ENCODE assay signal across 26 cellular contexts in the genomic region with DNA sequence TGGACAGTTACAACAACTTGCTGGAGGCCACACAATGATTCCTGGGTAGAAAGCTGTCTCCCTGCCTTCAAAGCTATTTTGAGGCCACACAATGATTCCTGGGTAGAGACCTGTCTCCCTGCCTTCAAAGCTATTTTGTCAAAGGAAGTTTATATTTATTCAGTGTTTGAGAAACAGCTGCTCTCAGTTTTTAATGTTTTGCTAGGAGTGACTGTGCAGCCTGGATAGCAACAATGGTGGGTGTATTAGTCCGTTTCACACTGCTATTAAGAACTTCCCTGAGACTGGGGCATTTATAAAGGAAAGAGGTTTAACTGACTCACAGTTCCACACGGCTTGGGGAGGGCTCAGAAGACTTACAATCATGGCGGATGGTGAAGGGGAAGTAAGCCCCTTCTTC. TPM values are rescaled to one million over a fixed set of nuclear protein-coding genes. Genes with fewer than 3 reads are reported as not detected.
DNase-seq lines count a peak whose midpoint lies in the region; ATAC-seq, FAIRE-seq and TF ChIP-seq lines count a peak whose summit lies in the region.
"Had no signal": no experiment of that assay in that cellular context is flagged by ENCODE, and none has a peak within 500 bp of the region (broad histone marks: within the 10 kb centered on the region; RNA-seq: fewer than 3 reads in every experiment).

No MANE protein-coding gene starts in this region.

- H3K27me3 ChIP-seq in HepG2 (ENCODE audit: control insufficient read depth in 1 of 2, insufficient read depth in 2 of 2, low read length in 2 of 2) = no peaks in the 10 kb centered on the region; a peak in 1 of 5 replicates
- no peaks in the 10 kb centered on the region for H3K27me3 ChIP-seq in right lobe of liver
- H3K27me3 ChIP-seq: BLaER1, SJSA1 had no signal

- H3K9ac ChIP-seq in HepG2 (ENCODE audit: insufficient read depth, low read depth, low read length) = no peak overlapping the region
- H3K9ac ChIP-seq: BLaER1, GM23248 had no signal

- no peak overlapping the region for H3K4me2 ChIP-seq in HepG2 (ENCODE audit: low read depth, low read length)
- H3K4me2 ChIP-seq: BLaER1 had no signal

- H4K20me1 ChIP-seq in HepG2 (ENCODE audit: insufficient read depth, low read length) = no peaks in the 10 kb centered on the region
- H4K20me1 ChIP-seq: BLaER1 had no signal

- intact Hi-C loops in HepG2 (cut with micrococcal nuclease; ENCODE audit: unreplicated experiment) = no loop called here
- intact Hi-C loops in right lobe of liver (cut with DNase I) = loop anchor here (5.0 kb wide), 1 partner anchor 70 kb away; no protein-coding TSS in a partner anchor

- no peaks in the 10 kb centered on the region for H3K36me3 ChIP-seq in HepG2 (replicated peaks in 1 of 2; ENCODE audit: control insufficient read depth in 1 of 2, insufficient read depth in 2 of 2, low read length in 2 of 2)
- H3K36me3 ChIP-seq in right lobe of liver = no peaks in the 10 kb centered on the region
- H3K36me3 ChIP-seq: BLaER1 had no signal

- POLR2A ChIA-PET in HepG2 (lab: Yijun Ruan, JAX) = no interaction called here

- peaks cover 11% of the 10 kb centered on the region for H3K4me1 Mint-ChIP-seq in neural crest cell

- no peak for ATAC-seq in HepG2
- no peak for ATAC-seq in right lobe of liver
- no peak for ATAC-seq in GM18909 (IDR thresholded peaks at IDR 0.05; ENCODE audit: poor library complexity, unreplicated experiment)
- ATAC-seq: CD8-positive, alpha-beta T cell had no signal

- no peaks in the 10 kb centered on the region for H3K36me3 Mint-ChIP-seq in neural crest cell (ENCODE audit: low read depth)

- H3K9me3 ChIP-seq in HepG2 (ENCODE audit: low read length) (no peaks in the 10 kb centered on the region), right lobe of liver (no peaks in the 10 kb centered on the region)
- H3K9me3 ChIP-seq: BLaER1, Caco-2, SJSA1 had no signal

- TF ChIP-seq EP300 in HepG2 (IDR thresholded peaks at IDR 0.05; ENCODE audit: low read depth in 2 of 2, low read length in 2 of 2) (no peak), HepG2 (CRISPR knock-in tag; IDR thresholded peaks at IDR 0.05; ENCODE audit: borderline replicate concordance) (no peak)

- no peak for TF ChIP-seq CTCF in HepG2 (CRISPR knock-in tag; IDR thresholded peaks at IDR 0.05)
- TF ChIP-seq CTCF in right lobe of liver (IDR thresholded peaks at IDR 0.05) = no peak
- TF ChIP-seq CTCF in neural crest cell (conservative IDR thresholded peaks at IDR 0.05) = no peak

- no peak for FAIRE-seq in HepG2 (lab: Jason Lieb, UNC)
- FAIRE-seq in urothelium cell line (lab: Jason Lieb, UNC) = no peak

- H3K27ac ChIP-seq in HepG2 (ENCODE audit: extremely low read length, insufficient read depth, low read length) (no peak overlapping the region), right lobe of liver (no peak overlapping the region)
- H3K27ac ChIP-seq: BLaER1, GM23248, SJSA1 had no signal

- in situ Hi-C loops in HepG2 (cut with HindIII; ENCODE audit: extremely low pct_ligation_motif_present, low pct_unique_long_range_greater_than_20kb) = no loop called here

- H3K9me3 Mint-ChIP-seq in neural crest cell = peaks cover 2% of the 10 kb centered on the region
- H3K9me3 Mint-ChIP-seq: CD8-positive, alpha-beta T cell had no signal

- no peak overlapping the region for H3K27ac Mint-ChIP-seq in neural crest cell (ENCODE audit: unreplicated experiment)
- H3K27ac Mint-ChIP-seq: CD8-positive, alpha-beta T cell had no signal

- H3K79me2 ChIP-seq in HepG2 (ENCODE audit: insufficient read depth, low read length) = no peaks in the 10 kb centered on the region

- no peak overlapping the region for H2AFZ ChIP-seq in HepG2 (ENCODE audit: low read length)
- H2AFZ ChIP-seq: GM23248 had no signal

- 28% methylated on average over 3 of the region's 3 CpGs for WGBS in HepG2 (ENCODE audit: low lambda C conversion rate)
- 62% methylated on average over 3 of the region's 3 CpGs for WGBS in right lobe of liver (ENCODE audit: insufficient coverage, low coverage, low lambda C conversion rate, missing lambda C conversion rate)

- DNase-seq in HepG2 (ENCODE audit: low spot score) (no peak), right lobe of liver (no peak), dermis blood vessel endothelial cell (peak; percentile 14), neural crest cell (ENCODE audit: low read depth, low spot score) (no peak), AG08396 (ENCODE audit: low spot score) (no peak), urothelium cell line (ENCODE audit: low spot score) (no peak)
- DNase-seq: Caco-2; CD8-positive, alpha-beta T cell; GM23248; H7; Kasumi-1; MV-4-11; NCI-H1105 treated with DMSO at 0.1 percent for 48 hours; NCI-H146; NCI-H2029; NCI-H2227 treated with DMSO at 0.1 percent for 48 hours; NCI-H526 treated with DMSO at 0.1 percent for 48 hours; Right ventricle myocardium superior; RPMI8226 had no signal

- peak overlapping the region; percentile 49 for H3K4me3 Mint-ChIP-seq in neural crest cell
- H3K4me3 Mint-ChIP-seq: CD8-positive, alpha-beta T cell had no signal

- H3K4me3 ChIP-seq in HepG2 (replicated peaks in 1 of 3; ENCODE audit: insufficient read depth in 1 of 3, low read depth in 2 of 3, low read length in 3 of 3) (no peak overlapping the region), right lobe of liver (no peak overlapping the region)
- H3K4me3 ChIP-seq: BLaER1, GM23248, SJSA1 had no signal

- TF ChIP-seq RAD21 in HepG2 (CRISPR knock-in tag; IDR thresholded peaks at IDR 0.05) = no peak

- CTCF ChIA-PET in HepG2 (lab: Yijun Ruan, JAX; ENCODE audit: low intra/inter-chr PET ratio, low total read pairs) = no interaction called here

- H3K27me3 Mint-ChIP-seq in neural crest cell (ENCODE audit: low read depth) = no peaks in the 10 kb centered on the region

- no TSS peak for BruUV-seq in HepG2 (replicated peaks; lab: Mats Ljungman, UMichigan)

- H3K4me1 ChIP-seq in HepG2 (ENCODE audit: insufficient read depth, low read length) = peaks cover 29% of the 10 kb centered on the region
- peaks cover 0 to 2% (median under 1%) of the 10 kb centered on the region in 4 donors for H3K4me1 ChIP-seq in right lobe of liver

- TF ChIP-seq POLR2A in HepG2 (IDR thresholded peaks at IDR 0.05; ENCODE audit: insufficient read depth in 1 of 2, low read depth in 2 of 2, low read length in 2 of 2) (no peak), right lobe of liver (IDR thresholded peaks at IDR 0.05) (no peak)

TF ChIP-seq in HepG2, 621 proteins besides CTCF, POLR2A, EP300 and RAD21 (continues in another document):
- TF ChIP-seq BCL6 (CRISPR knock-in tag; IDR thresholded peaks at IDR 0.05) (peak; percentile 28; the same call in 1 of the 2 replicates), ZNF891 (CRISPR knock-in tag; IDR thresholded peaks at IDR 0.05) (no peak)

RNA-seq across cellular contexts. Expression of a gene that starts 3.9 kb away (rescaled TPM):
- 19.0 and 25.0 TPM in 2 replicates for total RNA-seq in HepG2 (2016; rRNA removed; fragmentation: Illumina TruSeq; extraction: Trizol)
- total RNA-seq in HepG2 (2016; cell fraction: cytosol; rRNA removed; fragmentation: Illumina TruSeq; extraction: Trizol; ENCODE audit: low read depth) = 12.3 and 14.8 TPM in 2 replicates
- total RNA-seq in HepG2 (2016; cell fraction: insoluble cytoplasmic fraction; rRNA removed; fragmentation: Illumina TruSeq; extraction: Trizol) = 14.5 and 23.0 TPM in 2 replicates
- total RNA-seq in HepG2 (2016; cell fraction: membrane; rRNA removed; fragmentation: Illumina TruSeq; extraction: Trizol) = 15.7 and 16.0 TPM in 2 replicates
- 26.9 and 32.2 TPM in 2 replicates for total RNA-seq in HepG2 (2016; cell fraction: nucleus; rRNA removed; fragmentation: Illumina TruSeq; extraction: Trizol)
- polyA plus RNA-seq in HepG2 (2011; rRNA removed) = 15.7 and 17.6 TPM in 2 replicates
- polyA plus RNA-seq in HepG2 (2011; cell fraction: cytosol; rRNA removed) = 9.8 and 13.8 TPM in 2 replicates
- 13.8 and 17.5 TPM in 2 replicates for polyA plus RNA-seq in HepG2 (2011; cell fraction: nucleus; rRNA removed)
- 11.1 and 12.6 TPM in 2 replicates for polyA plus RNA-seq in HepG2 (2012)
- 2.8 and 3.4 TPM in 2 replicates for polyA plus RNA-seq in HepG2 (2016; cell fraction: cytosol; fragmentation: Illumina TruSeq; extraction: Trizol; ENCODE audit: low read depth)
- 10.4 TPM in 2 replicates for polyA plus RNA-seq in HepG2 (2016; cell fraction: insoluble cytoplasmic fraction; fragmentation: Illumina TruSeq; extraction: Trizol; ENCODE audit: low read depth)
- polyA plus RNA-seq in HepG2 (2016; cell fraction: membrane; fragmentation: Illumina TruSeq; extraction: Trizol; ENCODE audit: low read depth) = 5.2 and 6.0 TPM in 2 replicates
- polyA plus RNA-seq in HepG2 (2016; cell fraction: nucleus; fragmentation: Illumina TruSeq; extraction: Trizol; ENCODE audit: insufficient read depth, low read depth) = 32.2 and 33.8 TPM in 2 replicates
- 32.9 and 47.1 TPM in 2 replicates for polyA minus RNA-seq in HepG2 (2011; rRNA and poly(A)+ RNA removed; ENCODE audit: low replicate concordance)
- 17.3 and 21.5 TPM in 2 replicates for polyA minus RNA-seq in HepG2 (2011; cell fraction: cytosol; rRNA and poly(A)+ RNA removed)
- polyA minus RNA-seq in HepG2 (2011; cell fraction: nucleus; rRNA and poly(A)+ RNA removed) = 37.6 and 39.2 TPM in 2 replicates
- 10 to 100 TPM; 33.2 to 50.1 (median 38.0) TPM for total RNA-seq in right lobe of liver
- 15.0 and 15.8 TPM in 2 replicates for total RNA-seq in dermis blood vessel endothelial cell
- 48.0 and 58.2 TPM in 2 replicates for total RNA-seq in neural crest cell

RNA-seq across cellular contexts. Expression of a gene that starts 26.7 kb away (rescaled TPM):
- total RNA-seq in HepG2 (2016; rRNA removed; fragmentation: Illumina TruSeq; extraction: Trizol) (not detected in 2 replicates), right lobe of liver (not detected), dermis blood vessel endothelial cell (not detected in 2 replicates), neural crest cell (not detected in 2 replicates)
- not detected in 2 replicates for total RNA-seq in HepG2 (2016; cell fraction: cytosol; rRNA removed; fragmentation: Illumina TruSeq; extraction: Trizol; ENCODE audit: low read depth)
- not detected in 2 replicates for total RNA-seq in HepG2 (2016; cell fraction: insoluble cytoplasmic fraction; rRNA removed; fragmentation: Illumina TruSeq; extraction: Trizol)
- not detected in 2 replicates for total RNA-seq in HepG2 (2016; cell fraction: membrane; rRNA removed; fragmentation: Illumina TruSeq; extraction: Trizol)
- total RNA-seq in HepG2 (2016; cell fraction: nucleus; rRNA removed; fragmentation: Illumina TruSeq; extraction: Trizol) = not detected in 2 replicates
- not detected in 2 replicates for polyA plus RNA-seq in HepG2 (2011; rRNA removed)
- not detected in 2 replicates for polyA plus RNA-seq in HepG2 (2011; cell fraction: cytosol; rRNA removed)
- not detected in 2 replicates for polyA plus RNA-seq in HepG2 (2011; cell fraction: nucleus; rRNA removed)
- polyA plus RNA-seq in HepG2 (2012) = not detected in 2 replicates
- not detected in 2 replicates for polyA plus RNA-seq in HepG2 (2016; cell fraction: cytosol; fragmentation: Illumina TruSeq; extraction: Trizol; ENCODE audit: low read depth)
- polyA plus RNA-seq in HepG2 (2016; cell fraction: insoluble cytoplasmic fraction; fragmentation: Illumina TruSeq; extraction: Trizol; ENCODE audit: low read depth) = not detected in 2 replicates
- polyA plus RNA-seq in HepG2 (2016; cell fraction: membrane; fragmentation: Illumina TruSeq; extraction: Trizol; ENCODE audit: low read depth) = not detected in 2 replicates
- not detected in 2 replicates for polyA plus RNA-seq in HepG2 (2016; cell fraction: nucleus; fragmentation: Illumina TruSeq; extraction: Trizol; ENCODE audit: insufficient read depth, low read depth)
- not detected in 2 replicates for polyA minus RNA-seq in HepG2 (2011; rRNA and poly(A)+ RNA removed; ENCODE audit: low replicate concordance)
- polyA minus RNA-seq in HepG2 (2011; cell fraction: cytosol; rRNA and poly(A)+ RNA removed) = not detected in 2 replicates
- not detected in 2 replicates for polyA minus RNA-seq in HepG2 (2011; cell fraction: nucleus; rRNA and poly(A)+ RNA removed)
- total RNA-seq: A172; Caco-2; CD8-positive, alpha-beta T cell; GM23248; H7; HT-29; MCF 10A; NCI-H460; Right ventricle myocardium superior; SJSA1 had no signal
- polyA plus RNA-seq: GM23248 had no signal
